Comparison of ENCODE assay signal across 8 cellular contexts in the genomic region with DNA sequence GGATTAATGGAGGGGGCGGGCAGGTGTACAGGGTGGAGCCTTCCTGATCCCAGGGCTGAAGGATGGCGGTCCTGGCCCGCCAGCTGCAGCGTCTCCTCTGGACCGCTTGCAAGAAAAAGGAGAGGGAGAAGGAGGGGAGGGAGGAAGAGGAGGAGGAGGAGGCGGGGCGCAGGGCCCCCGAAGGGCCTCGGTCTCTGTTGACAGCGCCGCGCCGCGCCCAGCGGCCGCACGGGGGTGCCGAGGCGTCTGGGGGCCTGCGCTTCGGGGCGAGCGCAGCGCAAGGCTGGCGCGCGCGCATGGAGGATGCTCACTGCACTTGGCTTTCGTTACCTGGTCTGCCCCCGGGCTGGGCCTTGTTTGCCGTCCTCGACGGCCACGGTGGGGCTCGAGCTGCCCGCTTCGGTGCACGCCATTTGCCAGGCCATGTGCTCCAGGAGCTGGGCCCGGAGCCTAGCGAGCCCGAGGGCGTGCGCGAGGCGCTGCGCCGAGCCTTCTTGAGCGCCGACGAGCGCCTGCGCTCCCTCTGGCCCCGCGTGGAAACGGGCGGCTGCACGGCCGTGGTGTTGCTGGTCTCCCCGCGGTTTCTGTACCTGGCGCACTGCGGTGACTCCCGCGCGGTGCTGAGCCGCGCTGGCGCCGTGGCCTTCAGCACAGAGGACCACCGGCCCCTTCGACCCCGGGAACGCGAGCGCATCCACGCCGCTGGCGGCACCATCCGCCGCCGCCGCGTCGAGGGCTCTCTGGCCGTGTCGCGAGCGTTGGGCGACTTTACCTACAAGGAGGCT.
A peak's percentile ranks its signal among the peaks of the same experiment; 100 is the strongest.
DNase-seq lines count a peak whose midpoint lies in the region; ATAC-seq and TF ChIP-seq lines count a peak whose summit lies in the region.

A gene with protein sequence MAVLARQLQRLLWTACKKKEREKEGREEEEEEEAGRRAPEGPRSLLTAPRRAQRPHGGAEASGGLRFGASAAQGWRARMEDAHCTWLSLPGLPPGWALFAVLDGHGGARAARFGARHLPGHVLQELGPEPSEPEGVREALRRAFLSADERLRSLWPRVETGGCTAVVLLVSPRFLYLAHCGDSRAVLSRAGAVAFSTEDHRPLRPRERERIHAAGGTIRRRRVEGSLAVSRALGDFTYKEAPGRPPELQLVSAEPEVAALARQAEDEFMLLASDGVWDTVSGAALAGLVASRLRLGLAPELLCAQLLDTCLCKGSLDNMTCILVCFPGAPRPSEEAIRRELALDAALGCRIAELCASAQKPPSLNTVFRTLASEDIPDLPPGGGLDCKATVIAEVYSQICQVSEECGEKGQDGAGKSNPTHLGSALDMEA (plus strand): TSS at position 33 of the 785 bp plus-strand sequence. CDS start 30 bp downstream, at position 63.

- peak; percentile 67 for DNase-seq in GM10266 (ENCODE audit: extremely low spot score)
- peak; percentile 83 to 91 for DNase-seq in NCI-H524 (lab: John Stamatoyannopoulos, UW)
- peak; percentile 50 for DNase-seq in activated T-helper 1 cell treated with Interleukin-2 at 50 U/mL for 16 hours (ENCODE audit: low read depth)
- DNase-seq in germinal center (ENCODE audit: low spot score): peak; percentile 78
- no peak for DNase-seq in skeletal muscle cell (ENCODE audit: low read depth)
- no peak for DNase-seq in NCI-H187 (lab: John Stamatoyannopoulos, UW)
- no peak for DNase-seq in GM19238 (ENCODE audit: insufficient read length, low spot score)

- peak within 1 kb of the TSS; percentile 43 for H3K4me3 ChIP-seq in skeletal muscle cell (ENCODE audit: low read depth, low read length)

- TF ChIP-seq CTCF in GM10266 (IDR thresholded peaks at IDR 0.05; ENCODE audit: control insufficient read depth, insufficient read depth, low read depth, missing control alignments): peak; percentile 48

- ATAC-seq in GM19351 (IDR thresholded peaks at IDR 0.05; ENCODE audit: unreplicated experiment): no peak

Comparison
In these comparisons a context has a peak if more than half of its experiments do, and no peak if none do; other contexts are left out.
1. DNase-seq: peak in GM10266 (single experiment), NCI-H524 (2 of 2), activated T-helper 1 cell treated with Interleukin-2 at 50 U/mL for 16 hours (single experiment) and germinal center (single experiment); none in skeletal muscle cell (single experiment), NCI-H187 (0 of 2) and GM19238 (single experiment).